In genomic region chr3:138405486-138405885, GRCh38 we compare ENCODE assay signal across 18 cellular contexts. TPM values are rescaled to one million over a fixed set of nuclear protein-coding genes. Genes with fewer than 3 reads are reported as not detected.
DNase-seq lines count a peak whose midpoint lies in the region; ATAC-seq and TF ChIP-seq lines count a peak whose summit lies in the region.
"Had no signal": no experiment of that assay in that cellular context is flagged by ENCODE, and none has a peak within 500 bp of the region (broad histone marks: within the 10 kb centered on the region; RNA-seq: fewer than 3 reads in every experiment).

No MANE protein-coding gene starts in this region.

- intact Hi-C loops in testis (cut with DNase I; ENCODE audit: low total_unique reads) = loop anchor here (10.0 kb wide), 1 partner anchor 61 kb away; the partner anchor contains the start of gene MRAS

- no peaks in the 10 kb centered on the region for H4K20me1 ChIP-seq in Karpas-422 (ENCODE audit: insufficient read depth, low read depth, low read length)

- peak in 2 of 3 experiments; percentile 15 to 43 for TF ChIP-seq CTCF in testis (IDR thresholded peaks at IDR 0.05)

- no peaks in the 10 kb centered on the region for H3K9me3 Mint-ChIP-seq in T-helper 2 cell treated with Interferon-gamma antibody and Interleukin-4, amounts not matched to agents 5 μg/mL and 100 μg/mL, for 36 hours
- H3K9me3 Mint-ChIP-seq: CD4-positive, alpha-beta T cell; HFFc6 had no signal

- H3K27me3 ChIP-seq in Karpas-422 (ENCODE audit: low read length) (no peaks in the 10 kb centered on the region), testis (no peaks in the 10 kb centered on the region)
- H3K27me3 ChIP-seq: BE2C had no signal

- DNase-seq in Karpas-422 (peak; percentile 35), amniotic epithelial cell (ENCODE audit: low read depth) (peak; percentile 29), left lobe of liver (ENCODE audit: low spot score) (peak; percentile 30), testis (peak; percentile 91), DMS79 treated with DMSO at 0.1 percent for 48 hours (lab: John Stamatoyannopoulos, UW) (no peak)
- no peak for DNase-seq in T-helper 2 cell treated with Interferon-gamma antibody and Interleukin-4, amounts not matched to agents 5 μg/mL and 100 μg/mL, for 36 hours (ENCODE audit: low spot score)
- DNase-seq: ACHN; BE2C; C1 segment of cervical spinal cord; Caco-2; CD4-positive, alpha-beta T cell; GDM1; GM23248; HFFc6; IMR-90; KBM-7 had no signal

- no peaks in the 10 kb centered on the region for H3K9me2 ChIP-seq in Karpas-422 (replicated peaks; ENCODE audit: insufficient read depth, low read length)

- no peaks in the 10 kb centered on the region for H3K36me3 Mint-ChIP-seq in T-helper 2 cell treated with Interferon-gamma antibody and Interleukin-4, amounts not matched to agents 5 μg/mL and 100 μg/mL, for 36 hours (ENCODE audit: low read depth)

- H3K9ac ChIP-seq in Karpas-422 (ENCODE audit: low read length) = no peak overlapping the region
- H3K9ac ChIP-seq: GM23248 had no signal

- TF ChIP-seq POLR2A in testis (IDR thresholded peaks at IDR 0.05) = no peak

- H3K27ac ChIP-seq in Karpas-422 (ENCODE audit: low read length) (no peak overlapping the region), testis (peak overlapping the region; percentile 64 to 85)
- H3K27ac ChIP-seq: GM23248 had no signal

- H3K36me3 ChIP-seq in Karpas-422 (ENCODE audit: insufficient read depth, low read length) (no peaks in the 10 kb centered on the region), testis (ENCODE audit: low read depth, missing control alignments) (no peaks in the 10 kb centered on the region)
- H3K36me3 ChIP-seq: BE2C had no signal

- 40 to 58% methylated on average over 5 of the region's 5 CpGs for WGBS in testis, 2 donors

- H3K4me3 Mint-ChIP-seq in T-helper 2 cell treated with Interferon-gamma antibody and Interleukin-4, amounts not matched to agents 5 μg/mL and 100 μg/mL, for 36 hours = no peak overlapping the region
- H3K4me3 Mint-ChIP-seq: CD4-positive, alpha-beta T cell; HFFc6 had no signal

- H3K4me2 ChIP-seq in Karpas-422 (ENCODE audit: low read depth, low read length, poor library complexity, severe bottlenecking) = no peak overlapping the region

- no peak overlapping the region for H3K27ac Mint-ChIP-seq in T-helper 2 cell treated with Interferon-gamma antibody and Interleukin-4, amounts not matched to agents 5 μg/mL and 100 μg/mL, for 36 hours
- H3K27ac Mint-ChIP-seq: CD4-positive, alpha-beta T cell; HFFc6 had no signal

- H3K4me1 ChIP-seq in Karpas-422 (ENCODE audit: low read length) (no peaks in the 10 kb centered on the region), testis (peaks cover 8% of the 10 kb centered on the region)
- H3K4me1 ChIP-seq: BE2C had no signal

- H3K79me2 ChIP-seq in Karpas-422 (ENCODE audit: low read length) = no peaks in the 10 kb centered on the region

- H3K4me3 ChIP-seq in Karpas-422 (ENCODE audit: low read length) = no peak overlapping the region
- no peak overlapping the region for H3K4me3 ChIP-seq in testis
- H3K4me3 ChIP-seq: GM23248 had no signal

- no peak overlapping the region for H2AFZ ChIP-seq in Karpas-422 (ENCODE audit: low read length)
- H2AFZ ChIP-seq: GM23248 had no signal

- H3K4me1 Mint-ChIP-seq in T-helper 2 cell treated with Interferon-gamma antibody and Interleukin-4, amounts not matched to agents 5 μg/mL and 100 μg/mL, for 36 hours (ENCODE audit: low read depth) = no peaks in the 10 kb centered on the region

- H3K27me3 Mint-ChIP-seq in T-helper 2 cell treated with Interferon-gamma antibody and Interleukin-4, amounts not matched to agents 5 μg/mL and 100 μg/mL, for 36 hours (ENCODE audit: low read depth) = peaks cover 16% of the 10 kb centered on the region

- H3K9me3 ChIP-seq in Karpas-422 (ENCODE audit: low read length) = no peaks in the 10 kb centered on the region
- no peaks in the 10 kb centered on the region for H3K9me3 ChIP-seq in testis
- H3K9me3 ChIP-seq: BE2C, Caco-2 had no signal

- no peak for ATAC-seq in left lobe of liver
- no peak for ATAC-seq in GM21447 (IDR thresholded peaks at IDR 0.05; ENCODE audit: unreplicated experiment)
- ATAC-seq: HCT116 had no signal

RNA-seq across cellular contexts. Expression of gene ESYT3, which starts 28.9 kb away (rescaled TPM):
- not detected in 2 replicates for total RNA-seq in Karpas-422 (2014; rRNA removed; shearing (Covaris generic); ENCODE audit: low replicate concordance)
- total RNA-seq in left lobe of liver (0.20 TPM), testis (1 to 10 TPM; 5.2 to 5.4 TPM)
- 1.2 TPM for polyA plus RNA-seq in testis (ENCODE audit: insufficient read depth, low read depth, low replicate concordance)

RNA-seq across cellular contexts. Expression of gene MRAS, which starts 57.1 kb away (rescaled TPM):
- not detected in 2 replicates for total RNA-seq in Karpas-422 (2014; rRNA removed; shearing (Covaris generic); ENCODE audit: low replicate concordance)
- total RNA-seq in left lobe of liver = 6.1 TPM
- 10 to 100 TPM; 21.7 to 35.7 TPM for total RNA-seq in testis
- 27.6 TPM for polyA plus RNA-seq in testis (ENCODE audit: insufficient read depth, low read depth, low replicate concordance)

Comparison
In these comparisons a context has a peak if more than half of its experiments do, and no peak if none do; other contexts are left out.
1. DNase-seq: peak in Karpas-422 (single experiment), amniotic epithelial cell (single experiment), left lobe of liver (single experiment) and testis (single experiment); none in T-helper 2 cell treated with Interferon-gamma antibody and Interleukin-4, amounts not matched to agents 5 μg/mL and 100 μg/mL, for 36 hours (single experiment) and DMS79 treated with DMSO at 0.1 percent for 48 hours (single experiment).